In the genomic region with DNA sequence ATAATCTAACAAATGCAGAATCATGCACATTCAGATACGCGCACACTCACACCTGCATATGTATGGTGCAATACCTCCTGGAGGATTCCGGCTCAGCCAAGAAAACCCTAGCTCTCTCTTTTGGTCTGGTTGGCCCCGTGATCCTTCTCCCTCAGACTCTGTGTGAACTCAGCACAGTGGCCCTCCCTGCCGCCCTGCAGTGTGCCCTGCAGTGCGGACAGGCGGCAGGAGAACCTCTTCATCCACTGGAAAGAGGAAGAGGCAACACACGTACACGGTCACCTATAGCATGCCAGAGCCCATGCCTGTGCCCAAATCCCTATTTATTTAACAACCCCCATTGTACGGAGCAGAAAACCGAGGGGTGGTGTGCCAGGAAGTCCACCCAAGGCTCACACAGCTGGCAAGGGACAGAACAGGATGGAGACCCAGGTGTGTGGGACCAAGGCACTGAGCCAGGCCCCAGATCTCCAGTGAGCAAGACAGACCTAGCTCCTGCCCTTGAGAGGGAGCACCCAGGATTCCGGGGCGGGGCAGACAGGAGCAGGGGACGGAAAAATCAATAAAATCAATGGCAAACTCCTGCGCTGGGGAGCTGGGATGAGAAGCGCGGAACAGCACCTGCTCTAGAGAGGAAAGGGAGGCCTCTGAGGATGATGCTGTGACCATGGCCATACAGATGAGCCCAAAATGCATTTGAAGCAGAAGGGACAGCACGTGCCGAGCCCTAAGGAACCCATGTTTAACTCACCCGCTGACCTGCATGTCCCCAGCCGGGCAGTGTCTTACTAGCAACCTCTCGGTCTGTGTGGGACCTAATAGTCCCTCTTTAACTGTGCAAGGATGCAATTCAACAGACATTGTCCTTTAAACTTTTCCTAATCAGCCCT, we compare ENCODE assay signal across 1 cellular context.
TF ChIP-seq lines count a peak whose summit lies in the region.

No MANE protein-coding gene starts in this region.

TF ChIP-seq in HepG2, 621 proteins besides CTCF, POLR2A, EP300 and RAD21 (continued from another document and continues in another):
- no peak for TF ChIP-seq CERS6 (CRISPR knock-in tag; IDR thresholded peaks at IDR 0.05)
- no peak for TF ChIP-seq ZNF484 (CRISPR knock-in tag; IDR thresholded peaks at IDR 0.05; ENCODE audit: borderline replicate concordance, low read depth)
- TF ChIP-seq KDM4B (CRISPR knock-in tag; IDR thresholded peaks at IDR 0.05) = peak; percentile 46; the same call in 1 of the 2 replicates
- TF ChIP-seq ZNF615 (CRISPR knock-in tag; IDR thresholded peaks at IDR 0.05; ENCODE audit: borderline replicate concordance) = no peak
- no peak for TF ChIP-seq ZNF672 (CRISPR knock-in tag; IDR thresholded peaks at IDR 0.05)
- TF ChIP-seq ISX (CRISPR knock-in tag; conservative IDR thresholded peaks at IDR 0.05) = no peak
- no peak for TF ChIP-seq HOXA7 (CRISPR knock-in tag; IDR thresholded peaks at IDR 0.05)
- TF ChIP-seq CEBPG (CRISPR knock-in tag; IDR thresholded peaks at IDR 0.05) = peak; percentile 56
- no peak for TF ChIP-seq ZNF24 (IDR thresholded peaks at IDR 0.05)
- TF ChIP-seq, protein P1, sequence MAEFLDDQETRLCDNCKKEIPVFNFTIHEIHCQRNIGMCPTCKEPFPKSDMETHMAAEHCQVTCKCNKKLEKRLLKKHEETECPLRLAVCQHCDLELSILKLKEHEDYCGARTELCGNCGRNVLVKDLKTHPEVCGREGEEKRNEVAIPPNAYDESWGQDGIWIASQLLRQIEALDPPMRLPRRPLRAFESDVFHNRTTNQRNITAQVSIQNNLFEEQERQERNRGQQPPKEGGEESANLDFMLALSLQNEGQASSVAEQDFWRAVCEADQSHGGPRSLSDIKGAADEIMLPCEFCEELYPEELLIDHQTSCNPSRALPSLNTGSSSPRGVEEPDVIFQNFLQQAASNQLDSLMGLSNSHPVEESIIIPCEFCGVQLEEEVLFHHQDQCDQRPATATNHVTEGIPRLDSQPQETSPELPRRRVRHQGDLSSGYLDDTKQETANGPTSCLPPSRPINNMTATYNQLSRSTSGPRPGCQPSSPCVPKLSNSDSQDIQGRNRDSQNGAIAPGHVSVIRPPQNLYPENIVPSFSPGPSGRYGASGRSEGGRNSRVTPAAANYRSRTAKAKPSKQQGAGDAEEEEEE (CRISPR knock-in tag; IDR thresholded peaks at IDR 0.05; ENCODE audit: borderline replicate concordance) = no peak
- TF ChIP-seq NAIF1 (CRISPR knock-in tag; IDR thresholded peaks at IDR 0.05; ENCODE audit: borderline replicate concordance) = no peak
- TF ChIP-seq, protein P2, sequence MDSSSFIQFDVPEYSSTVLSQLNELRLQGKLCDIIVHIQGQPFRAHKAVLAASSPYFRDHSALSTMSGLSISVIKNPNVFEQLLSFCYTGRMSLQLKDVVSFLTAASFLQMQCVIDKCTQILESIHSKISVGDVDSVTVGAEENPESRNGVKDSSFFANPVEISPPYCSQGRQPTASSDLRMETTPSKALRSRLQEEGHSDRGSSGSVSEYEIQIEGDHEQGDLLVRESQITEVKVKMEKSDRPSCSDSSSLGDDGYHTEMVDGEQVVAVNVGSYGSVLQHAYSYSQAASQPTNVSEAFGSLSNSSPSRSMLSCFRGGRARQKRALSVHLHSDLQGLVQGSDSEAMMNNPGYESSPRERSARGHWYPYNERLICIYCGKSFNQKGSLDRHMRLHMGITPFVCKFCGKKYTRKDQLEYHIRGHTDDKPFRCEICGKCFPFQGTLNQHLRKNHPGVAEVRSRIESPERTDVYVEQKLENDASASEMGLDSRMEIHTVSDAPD (CRISPR knock-in tag; IDR thresholded peaks at IDR 0.05) = peak; percentile 89
- no peak for TF ChIP-seq TCF12 (IDR thresholded peaks at IDR 0.05)
- TF ChIP-seq TCF12 (CRISPR knock-in tag; IDR thresholded peaks at IDR 0.05) = no peak; the same call in 1 of the 2 replicates
- TF ChIP-seq, protein P3, sequence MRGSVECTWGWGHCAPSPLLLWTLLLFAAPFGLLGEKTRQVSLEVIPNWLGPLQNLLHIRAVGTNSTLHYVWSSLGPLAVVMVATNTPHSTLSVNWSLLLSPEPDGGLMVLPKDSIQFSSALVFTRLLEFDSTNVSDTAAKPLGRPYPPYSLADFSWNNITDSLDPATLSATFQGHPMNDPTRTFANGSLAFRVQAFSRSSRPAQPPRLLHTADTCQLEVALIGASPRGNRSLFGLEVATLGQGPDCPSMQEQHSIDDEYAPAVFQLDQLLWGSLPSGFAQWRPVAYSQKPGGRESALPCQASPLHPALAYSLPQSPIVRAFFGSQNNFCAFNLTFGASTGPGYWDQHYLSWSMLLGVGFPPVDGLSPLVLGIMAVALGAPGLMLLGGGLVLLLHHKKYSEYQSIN (CRISPR knock-in tag; IDR thresholded peaks at IDR 0.05; ENCODE audit: borderline replicate concordance) = no peak
- no peak for TF ChIP-seq ZNF619 (CRISPR knock-in tag; IDR thresholded peaks at IDR 0.05)
- no peak for TF ChIP-seq ZFP1 (CRISPR knock-in tag; IDR thresholded peaks at IDR 0.05)
- no peak for TF ChIP-seq RAD51 (IDR thresholded peaks at IDR 0.05; ENCODE audit: borderline replicate concordance)
- TF ChIP-seq ZNF746 (CRISPR knock-in tag; IDR thresholded peaks at IDR 0.05) = peak; percentile 93
- TF ChIP-seq, protein P4, sequence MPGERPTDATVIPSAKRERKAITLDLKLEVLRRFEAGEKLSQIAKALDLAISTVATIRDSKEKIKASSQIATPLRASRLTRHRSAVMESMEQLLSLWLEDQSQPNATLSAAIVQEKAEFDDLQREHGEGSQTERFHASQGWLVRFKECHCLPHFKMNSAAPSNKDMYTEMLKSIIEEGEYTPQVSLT (CRISPR knock-in tag; IDR thresholded peaks at IDR 0.05; ENCODE audit: borderline replicate concordance, low read depth) = 0 out of 2 replicates have a peak, but pooled peaks have one; percentile 11
- TF ChIP-seq, protein P5, sequence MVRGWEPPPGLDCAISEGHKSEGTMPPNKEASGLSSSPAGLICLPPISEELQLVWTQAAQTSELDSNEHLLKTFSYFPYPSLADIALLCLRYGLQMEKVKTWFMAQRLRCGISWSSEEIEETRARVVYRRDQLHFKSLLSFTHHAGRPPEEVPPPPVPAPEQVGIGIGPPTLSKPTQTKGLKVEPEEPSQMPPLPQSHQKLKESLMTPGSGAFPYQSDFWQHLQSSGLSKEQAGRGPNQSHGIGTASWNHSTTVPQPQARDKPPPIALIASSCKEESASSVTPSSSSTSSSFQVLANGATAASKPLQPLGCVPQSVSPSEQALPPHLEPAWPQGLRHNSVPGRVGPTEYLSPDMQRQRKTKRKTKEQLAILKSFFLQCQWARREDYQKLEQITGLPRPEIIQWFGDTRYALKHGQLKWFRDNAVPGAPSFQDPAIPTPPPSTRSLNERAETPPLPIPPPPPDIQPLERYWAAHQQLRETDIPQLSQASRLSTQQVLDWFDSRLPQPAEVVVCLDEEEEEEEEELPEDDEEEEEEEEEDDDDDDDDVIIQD (CRISPR knock-in tag; IDR thresholded peaks at IDR 0.05; ENCODE audit: low read depth) = no peak
- TF ChIP-seq NFE2L2 (IDR thresholded peaks at IDR 0.05; ENCODE audit: low read length) = no peak
- no peak for TF ChIP-seq ZNF251 (CRISPR knock-in tag; IDR thresholded peaks at IDR 0.05)
- TF ChIP-seq ZBTB20 (CRISPR knock-in tag; IDR thresholded peaks at IDR 0.05; ENCODE audit: borderline replicate concordance, low read depth) = no peak; the same call in 1 of the 2 replicates
- no peak for TF ChIP-seq ATF7 (IDR thresholded peaks at IDR 0.05)
- no peak for TF ChIP-seq ATF7 (CRISPR knock-in tag; IDR thresholded peaks at IDR 0.05)
- TF ChIP-seq MLX (CRISPR knock-in tag; IDR thresholded peaks at IDR 0.05) = no peak; the same call in 1 of the 2 replicates
- peak; percentile 41; the same call in 1 of the 2 replicates for TF ChIP-seq HMG20B (CRISPR knock-in tag; conservative IDR thresholded peaks at IDR 0.05)
- TF ChIP-seq ZKSCAN8 (CRISPR knock-in tag; IDR thresholded peaks at IDR 0.05; ENCODE audit: borderline replicate concordance) = no peak
- peak; percentile 88; the same call in 1 of the 2 replicates for TF ChIP-seq HES4 (CRISPR knock-in tag; IDR thresholded peaks at IDR 0.05; ENCODE audit: borderline replicate concordance)
- no peak for TF ChIP-seq ZBTB49 (CRISPR knock-in tag; IDR thresholded peaks at IDR 0.05; ENCODE audit: borderline replicate concordance)
- TF ChIP-seq FOXA3 (CRISPR knock-in tag; IDR thresholded peaks at IDR 0.05) = peak; percentile 72; the same call in 1 of the 2 replicates
- no peak for TF ChIP-seq TRIM24 (CRISPR knock-in tag; IDR thresholded peaks at IDR 0.05)
- TF ChIP-seq ZNF431 (CRISPR knock-in tag; IDR thresholded peaks at IDR 0.05; ENCODE audit: borderline replicate concordance, low read depth) = no peak
- TF ChIP-seq, protein P6, sequence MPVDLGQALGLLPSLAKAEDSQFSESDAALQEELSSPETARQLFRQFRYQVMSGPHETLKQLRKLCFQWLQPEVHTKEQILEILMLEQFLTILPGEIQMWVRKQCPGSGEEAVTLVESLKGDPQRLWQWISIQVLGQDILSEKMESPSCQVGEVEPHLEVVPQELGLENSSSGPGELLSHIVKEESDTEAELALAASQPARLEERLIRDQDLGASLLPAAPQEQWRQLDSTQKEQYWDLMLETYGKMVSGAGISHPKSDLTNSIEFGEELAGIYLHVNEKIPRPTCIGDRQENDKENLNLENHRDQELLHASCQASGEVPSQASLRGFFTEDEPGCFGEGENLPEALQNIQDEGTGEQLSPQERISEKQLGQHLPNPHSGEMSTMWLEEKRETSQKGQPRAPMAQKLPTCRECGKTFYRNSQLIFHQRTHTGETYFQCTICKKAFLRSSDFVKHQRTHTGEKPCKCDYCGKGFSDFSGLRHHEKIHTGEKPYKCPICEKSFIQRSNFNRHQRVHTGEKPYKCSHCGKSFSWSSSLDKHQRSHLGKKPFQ (CRISPR knock-in tag; IDR thresholded peaks at IDR 0.05; ENCODE audit: insufficient replicate concordance) = peak; percentile 37
- TF ChIP-seq PHF5A (CRISPR knock-in tag; IDR thresholded peaks at IDR 0.05; ENCODE audit: low read depth, unreplicated experiment) = no peak
- no peak; the same call in 1 of the 2 replicates for TF ChIP-seq SIX1 (CRISPR knock-in tag; IDR thresholded peaks at IDR 0.05; ENCODE audit: borderline replicate concordance)
- peak; percentile 17 for TF ChIP-seq TBL1XR1 (IDR thresholded peaks at IDR 0.05; ENCODE audit: borderline replicate concordance, low read length, partially characterized antibody)
- TF ChIP-seq SCMH1 (CRISPR knock-in tag; IDR thresholded peaks at IDR 0.05; ENCODE audit: borderline replicate concordance) = no peak
- TF ChIP-seq ZNF629 (CRISPR knock-in tag; conservative IDR thresholded peaks at IDR 0.05) = peak; percentile 64
- peak; percentile 45 for TF ChIP-seq RXRA (CRISPR knock-in tag; IDR thresholded peaks at IDR 0.05)
- TF ChIP-seq ZNF543 (CRISPR knock-in tag; IDR thresholded peaks at IDR 0.05) = 0 out of 2 replicates have a peak, but pooled peaks have one; percentile 54
- peak; percentile 84; the same call in 1 of the 2 replicates for TF ChIP-seq HDAC2 (CRISPR knock-in tag; IDR thresholded peaks at IDR 0.05)
- TF ChIP-seq, protein P7, sequence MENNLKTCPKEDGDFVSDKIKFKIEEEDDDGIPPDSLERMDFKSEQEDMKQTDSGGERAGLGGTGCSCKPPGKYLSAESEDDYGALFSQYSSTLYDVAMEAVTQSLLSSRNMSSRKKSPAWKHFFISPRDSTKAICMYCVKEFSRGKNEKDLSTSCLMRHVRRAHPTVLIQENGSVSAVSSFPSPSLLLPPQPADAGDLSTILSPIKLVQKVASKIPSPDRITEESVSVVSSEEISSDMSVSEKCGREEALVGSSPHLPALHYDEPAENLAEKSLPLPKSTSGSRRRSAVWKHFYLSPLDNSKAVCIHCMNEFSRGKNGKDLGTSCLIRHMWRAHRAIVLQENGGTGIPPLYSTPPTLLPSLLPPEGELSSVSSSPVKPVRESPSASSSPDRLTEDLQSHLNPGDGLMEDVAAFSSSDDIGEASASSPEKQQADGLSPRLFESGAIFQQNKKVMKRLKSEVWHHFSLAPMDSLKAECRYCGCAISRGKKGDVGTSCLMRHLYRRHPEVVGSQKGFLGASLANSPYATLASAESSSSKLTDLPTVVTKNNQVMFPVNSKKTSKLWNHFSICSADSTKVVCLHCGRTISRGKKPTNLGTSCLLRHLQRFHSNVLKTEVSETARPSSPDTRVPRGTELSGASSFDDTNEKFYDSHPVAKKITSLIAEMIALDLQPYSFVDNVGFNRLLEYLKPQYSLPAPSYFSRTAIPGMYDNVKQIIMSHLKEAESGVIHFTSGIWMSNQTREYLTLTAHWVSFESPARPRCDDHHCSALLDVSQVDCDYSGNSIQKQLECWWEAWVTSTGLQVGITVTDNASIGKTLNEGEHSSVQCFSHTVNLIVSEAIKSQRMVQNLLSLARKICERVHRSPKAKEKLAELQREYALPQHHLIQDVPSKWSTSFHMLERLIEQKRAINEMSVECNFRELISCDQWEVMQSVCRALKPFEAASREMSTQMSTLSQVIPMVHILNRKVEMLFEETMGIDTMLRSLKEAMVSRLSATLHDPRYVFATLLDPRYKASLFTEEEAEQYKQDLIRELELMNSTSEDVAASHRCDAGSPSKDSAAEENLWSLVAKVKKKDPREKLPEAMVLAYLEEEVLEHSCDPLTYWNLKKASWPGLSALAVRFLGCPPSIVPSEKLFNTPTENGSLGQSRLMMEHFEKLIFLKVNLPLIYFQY (CRISPR knock-in tag; IDR thresholded peaks at IDR 0.05; ENCODE audit: borderline replicate concordance) = no peak; the same call in 1 of the 2 replicates
- no peak for TF ChIP-seq CHCHD3 (CRISPR knock-in tag; IDR thresholded peaks at IDR 0.05)
- TF ChIP-seq PHF8 (CRISPR knock-in tag; IDR thresholded peaks at IDR 0.05) = peak; percentile 68; the same call in 1 of the 2 replicates
